Comparison of ENCODE assay signal across 12 cellular contexts in genomic region chr2:45330617-45331016, GRCh38.
A peak's percentile ranks its signal among the peaks of the same experiment; 100 is the strongest.
DNase-seq lines count a peak whose midpoint lies in the region; ATAC-seq and TF ChIP-seq lines count a peak whose summit lies in the region.
"Had no signal": no experiment of that assay in that cellular context is flagged by ENCODE, and none has a peak within 500 bp of the region (broad histone marks: within the 10 kb centered on the region; RNA-seq: fewer than 3 reads in every experiment).

No MANE protein-coding gene starts in this region.

- peak overlapping the region in 7 of 11 experiments; percentile 5 to 37 (median 33); a peak in 11 of 22 replicates for H3K4me2 ChIP-seq in BLaER1 treated with 17β-estradiol and CSF1 and Interleukin-3, amounts not matched to agents 10 nM and 100 nM

- ATAC-seq in body of pancreas (peak; percentile 45), HG02884 (IDR thresholded peaks at IDR 0.05; ENCODE audit: unreplicated experiment) (no peak)
- ATAC-seq: activated CD4-positive, alpha-beta T cell treated with anti-CD3 and anti-CD28 coated beads for 36 hours; CD8-positive, alpha-beta T cell; left ventricle myocardium superior had no signal

- WGBS in body of pancreas, 2 donors = 58 to 60% methylated on average over 2 of the region's 2 CpGs

- peak overlapping the region in 3 of 11 experiments; percentile 1 to 32 (median 1); a peak in 2 of 22 replicates for H3K27ac ChIP-seq in BLaER1 treated with 17β-estradiol and CSF1 and Interleukin-3, amounts not matched to agents 10 nM and 100 nM
- H3K27ac ChIP-seq in body of pancreas = peak overlapping the region in 1 of 4 donors; percentile 18
- H3K27ac ChIP-seq: stomach had no signal

- H3K36me3 ChIP-seq in BLaER1 treated with 17β-estradiol and CSF1 and Interleukin-3, amounts not matched to agents 10 nM and 100 nM = no peaks in the 10 kb centered on the region
- no peaks in the 10 kb centered on the region for H3K36me3 ChIP-seq in body of pancreas (replicated peaks in 1 of 2; ENCODE audit: insufficient read depth in 1 of 2, low read depth in 2 of 2)
- H3K36me3 ChIP-seq: stomach had no signal

- DNase-seq in LHCN-M2 (ENCODE audit: low read depth) = peak; percentile 61
- peak in 2 of 4 donors; percentile 12 to 21 for DNase-seq in body of pancreas
- DNase-seq in left kidney (ENCODE audit: low read depth, low spot score) = peak; percentile 50
- no peak for DNase-seq in hippocampal formation (lab: John Stamatoyannopoulos, UW)
- DNase-seq in DMS79 (lab: John Stamatoyannopoulos, UW) = no peak
- no peak for DNase-seq in superior temporal gyrus (ENCODE audit: extremely low spot score)
- DNase-seq: activated CD4-positive, alpha-beta T cell treated with anti-CD3 and anti-CD28 coated beads for 36 hours; CD8-positive, alpha-beta T cell; left ventricle myocardium superior; stomach had no signal

- peaks cover 5 to 40% (median 26%) of the 10 kb centered on the region in 10 experiments; a peak in 16 of 20 replicates for H3K4me1 ChIP-seq in BLaER1 treated with 17β-estradiol and CSF1 and Interleukin-3, amounts not matched to agents 10 nM and 100 nM
- peaks cover 27% of the 10 kb centered on the region for H3K4me1 ChIP-seq in body of pancreas

- no peak for TF ChIP-seq CTCF in body of pancreas (IDR thresholded peaks at IDR 0.05)

- intact Hi-C loops in body of pancreas (cut with DNase I) = no loop called here

- no peaks in the 10 kb centered on the region for H4K20me1 ChIP-seq in BLaER1 treated with 17β-estradiol and CSF1 and Interleukin-3, amounts not matched to agents 10 nM and 100 nM

- no peak for TF ChIP-seq POLR2A in body of pancreas (IDR thresholded peaks at IDR 0.05)

- peaks cover 0 to 8% (median 0%) of the 10 kb centered on the region in 11 experiments; a peak in 2 of 22 replicates for H3K9me3 ChIP-seq in BLaER1 treated with 17β-estradiol and CSF1 and Interleukin-3, amounts not matched to agents 10 nM and 100 nM (replicated peaks in 1 of 11)
- no peaks in the 10 kb centered on the region for H3K9me3 ChIP-seq in body of pancreas
- H3K9me3 ChIP-seq: stomach had no signal

- no peak overlapping the region; a peak in 1 of 22 replicates for H3K9ac ChIP-seq in BLaER1 treated with 17β-estradiol and CSF1 and Interleukin-3, amounts not matched to agents 10 nM and 100 nM

- no peak overlapping the region for H3K4me3 ChIP-seq in BLaER1 treated with 17β-estradiol and CSF1 and Interleukin-3, amounts not matched to agents 10 nM and 100 nM
- no peak overlapping the region for H3K4me3 ChIP-seq in body of pancreas
- H3K4me3 ChIP-seq: stomach had no signal

- H3K27me3 ChIP-seq in BLaER1 treated with 17β-estradiol and CSF1 and Interleukin-3, amounts not matched to agents 10 nM and 100 nM = no peaks in the 10 kb centered on the region
- no peaks in the 10 kb centered on the region for H3K27me3 ChIP-seq in body of pancreas
- H3K27me3 ChIP-seq: stomach had no signal

Comparison
In these comparisons a context has a peak if more than half of its experiments do, and no peak if none do; other contexts are left out.
1. DNase-seq: peak in LHCN-M2 (single experiment) and left kidney (single experiment); none in hippocampal formation (0 of 2), DMS79 (single experiment) and superior temporal gyrus (single experiment).